22 cellular contexts compared by ENCODE assay signal in genomic region chr10:43775379-43775778, GRCh38.
"Had no signal": no experiment of that assay in that cellular context is flagged by ENCODE, and none has a peak within 500 bp of the region (broad histone marks: within the 10 kb centered on the region; RNA-seq: fewer than 3 reads in every experiment).

No MANE protein-coding gene starts in this region.

- H3K36me3 ChIP-seq: Peyer's patch, SJCRH30 had no signal

- H3K4me3 ChIP-seq: Peyer's patch, SJCRH30 had no signal

- H3K4me1 ChIP-seq: Peyer's patch, SJCRH30 had no signal

- H3K4me2 ChIP-seq: KMS-11, SK-N-SH had no signal

- H3K27me3 ChIP-seq: Peyer's patch, SJCRH30 had no signal

- H3K9ac ChIP-seq: KMS-11, SK-N-SH had no signal

- H3K27ac ChIP-seq: KMS-11, Peyer's patch, RWPE1, SJCRH30, VCaP had no signal

- H3K9me3 ChIP-seq: Peyer's patch, SJCRH30 had no signal

- DNase-seq: activated CD4-positive, alpha-beta T cell treated with anti-CD3 and anti-CD28 coated beads for 4 hours; activated CD4-positive, alpha-beta T cell treated with anti-CD3 and anti-CD28 coated beads, Interleukin-2, amount 50 U/mL, for 48 hours; activated gamma-delta T cell treated with Interleukin-2 at 50 U/mL for 16 hours; activated naive CD4-positive, alpha-beta T cell treated with anti-CD3 and anti-CD28 coated beads, Interleukin-2, amount 10 ng/mL, durations not matched to agents 7 days and 5 days; activated naive CD8-positive, alpha-beta T cell treated with anti-CD3 and anti-CD28 coated beads for 36 hours; activated T-cell treated with anti-CD3 and anti-CD28 coated beads for 4 hours; activated T-cell treated with anti-CD3 and anti-CD28 coated beads, Interleukin-2, amount 50 U/mL, for 48 hours; cerebellar nuclear complex; NCI-H1092; NCI-H1417; NCI-H2029; NCI-H345; NCI-H510A; NCI-H526 treated with DMSO at 0.1 percent for 48 hours; Peyer's patch; Right ventricle myocardium superior; SK-N-SH; T-helper 1 cell had no signal
